ENCODE assay signal across 27 cellular contexts in genomic region chr18:79206444-79206843, GRCh38.
DNase-seq lines count a peak whose midpoint lies in the region; ATAC-seq, FAIRE-seq and TF ChIP-seq lines count a peak whose summit lies in the region.
"Had no signal": no experiment of that assay in that cellular context is flagged by ENCODE, and none has a peak within 500 bp of the region (broad histone marks: within the 10 kb centered on the region; RNA-seq: fewer than 3 reads in every experiment).

No MANE protein-coding gene starts in this region.

- TF ChIP-seq EP300 in A549 (IDR thresholded peaks at IDR 0.05), result no peak

- H3K4me1 Mint-ChIP-seq in nephron progenitor cell, result no peaks in the 10 kb centered on the region

- no peak for DNase-seq in A549 (ENCODE audit: low read depth in 1 of 2, low spot score in 1 of 2)
- no peak for DNase-seq in nephron progenitor cell
- no peak for DNase-seq in COR-L47 (lab: John Stamatoyannopoulos, UW)
- DNase-seq: ACHN; BE2C; C1 segment of cervical spinal cord; Caco-2; Calu3; CD4-positive, alpha-beta memory T cell; CD4-positive, CD25-positive, alpha-beta regulatory T cell; CD8-positive, alpha-beta memory T cell; DMS 273 treated with DMSO at 0.1 percent for 48 hours; DMS153; DMS53; DMS79; DND-41; EL; GDM1 had no signal

- peak overlapping the region; percentile 69 for H3K27ac Mint-ChIP-seq in nephron progenitor cell
- H3K27ac Mint-ChIP-seq: CD14-positive monocyte had no signal

- H3K4me1 ChIP-seq in A549 (no peaks in the 10 kb centered on the region), HEK293 (ENCODE audit: control insufficient read depth, insufficient read depth, low read length) (no peaks in the 10 kb centered on the region)
- H3K4me1 ChIP-seq: BE2C, BLaER1, Caco-2 had no signal

- H3K36me3 Mint-ChIP-seq in nephron progenitor cell (ENCODE audit: low read depth), result peaks cover 16% of the 10 kb centered on the region

- CTCF ChIA-PET in A549 (lab: Yijun Ruan, JAX) (no interaction called here), HEK293 (lab: Yijun Ruan, JAX) (no interaction called here)

- H3K36me3 ChIP-seq in HEK293 (ENCODE audit: control insufficient read depth in 2 of 2, insufficient read depth in 1 of 2, low read length in 2 of 2), result peaks cover 4 to 11% of the 10 kb centered on the region in 2 experiments; a peak in 2 of 3 replicates
- H3K36me3 ChIP-seq: BE2C had no signal

- no peak overlapping the region for H3K4me2 ChIP-seq in A549
- H3K4me2 ChIP-seq: BLaER1 had no signal

- no peak for TF ChIP-seq RAD21 in A549 (conservative IDR thresholded peaks at IDR 0.05 in 1 of 2, IDR thresholded peaks at IDR 0.05 in 1 of 2)

- H3K27me3 Mint-ChIP-seq in nephron progenitor cell (ENCODE audit: low read depth, poor library complexity), result peaks cover 8% of the 10 kb centered on the region
- H3K27me3 Mint-ChIP-seq: CD4-positive, alpha-beta memory T cell; CD4-positive, CD25-positive, alpha-beta regulatory T cell; CD8-positive, alpha-beta memory T cell had no signal

- TF ChIP-seq CTCF in A549 (IDR thresholded peaks at IDR 0.05) (no peak), HEK293 (tag by site-specific recombination; IDR thresholded peaks at IDR 0.05) (no peak), nephron progenitor cell (IDR thresholded peaks at IDR 0.05) (no peak)

- H3K4me3 Mint-ChIP-seq in nephron progenitor cell, result no peak overlapping the region
- H3K4me3 Mint-ChIP-seq: CD14-positive monocyte; CD4-positive, alpha-beta memory T cell; CD4-positive, CD25-positive, alpha-beta regulatory T cell; CD8-positive, alpha-beta memory T cell had no signal

- no peaks in the 10 kb centered on the region for H3K9me3 Mint-ChIP-seq in nephron progenitor cell
- H3K9me3 Mint-ChIP-seq: CD14-positive monocyte; CD4-positive, alpha-beta memory T cell; CD4-positive, CD25-positive, alpha-beta regulatory T cell; CD8-positive, alpha-beta memory T cell had no signal

- no peak for TF ChIP-seq POLR2A in A549 (IDR thresholded peaks at IDR 0.05; ENCODE audit: low read length)

- POLR2A ChIA-PET in A549 (lab: Yijun Ruan, JAX), result no interaction called here
- POLR2A ChIA-PET in HEK293 (lab: Yijun Ruan, JAX), result no interaction called here

- 75% methylated on average over 4 of the region's 4 CpGs for WGBS in A549 (ENCODE audit: missing lambda C conversion rate)

- H3K4me3 ChIP-seq in A549 (no peak overlapping the region), HEK293 (ENCODE audit: low read depth, low read length) (no peak overlapping the region)
- H3K4me3 ChIP-seq: BLaER1, GM12878 had no signal

- FAIRE-seq in A549 (lab: Jason Lieb, UNC), result no peak
- FAIRE-seq: GM12878, GM12892, GM18507, GM19239 had no signal

- H3K27ac ChIP-seq in A549 (no peak overlapping the region), HEK293 (ENCODE audit: extremely low read depth, low read depth, low read length) (no peak overlapping the region)
- H3K27ac ChIP-seq: 22Rv1, BLaER1 had no signal

- ATAC-seq in A549 (no peak), GM21786 (IDR thresholded peaks at IDR 0.05; ENCODE audit: unreplicated experiment) (no peak)
- ATAC-seq: GM12878 had no signal

- no peaks in the 10 kb centered on the region for H3K9me3 ChIP-seq in A549
- H3K9me3 ChIP-seq in HEK293 (ENCODE audit: control insufficient read depth, insufficient read depth, low read depth, low read length), result no peaks in the 10 kb centered on the region
- H3K9me3 ChIP-seq: BE2C, BLaER1, Caco-2 had no signal

TF ChIP-seq in A549, 52 proteins besides CTCF, POLR2A, EP300 and RAD21:
- TF ChIP-seq ZC3H11A (IDR thresholded peaks at IDR 0.05) (peak; percentile 26; the same call in 1 of the 2 replicates), CHD4 (IDR thresholded peaks at IDR 0.05; ENCODE audit: borderline replicate concordance) (no peak), FOXS1 (CRISPR knock-in tag; IDR thresholded peaks at IDR 0.05) (no peak), TP53 (CRISPR knock-in tag; IDR thresholded peaks at IDR 0.05) (no peak)
- TF ChIP-seq, protein P1, sequence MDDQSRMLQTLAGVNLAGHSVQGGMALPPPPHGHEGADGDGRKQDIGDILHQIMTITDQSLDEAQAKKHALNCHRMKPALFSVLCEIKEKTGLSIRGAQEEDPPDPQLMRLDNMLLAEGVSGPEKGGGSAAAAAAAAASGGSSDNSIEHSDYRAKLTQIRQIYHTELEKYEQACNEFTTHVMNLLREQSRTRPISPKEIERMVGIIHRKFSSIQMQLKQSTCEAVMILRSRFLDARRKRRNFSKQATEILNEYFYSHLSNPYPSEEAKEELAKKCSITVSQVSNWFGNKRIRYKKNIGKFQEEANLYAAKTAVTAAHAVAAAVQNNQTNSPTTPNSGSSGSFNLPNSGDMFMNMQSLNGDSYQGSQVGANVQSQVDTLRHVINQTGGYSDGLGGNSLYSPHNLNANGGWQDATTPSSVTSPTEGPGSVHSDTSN (IDR thresholded peaks at IDR 0.05), result no peak

TF ChIP-seq in HEK293, 187 proteins besides CTCF, POLR2A, EP300 and RAD21 (continues in another document):
- TF ChIP-seq ZNF18 (tag by site-specific recombination; IDR thresholded peaks at IDR 0.05) (no peak), ZNF707 (tag by site-specific recombination; IDR thresholded peaks at IDR 0.05) (no peak), ZNF488 (tag by site-specific recombination; IDR thresholded peaks at IDR 0.05) (no peak), PRDM10 (tag by site-specific recombination; IDR thresholded peaks at IDR 0.05) (no peak), ZNF426 (tag by site-specific recombination; IDR thresholded peaks at IDR 0.05) (peak; percentile 55)
- TF ChIP-seq, protein P2, sequence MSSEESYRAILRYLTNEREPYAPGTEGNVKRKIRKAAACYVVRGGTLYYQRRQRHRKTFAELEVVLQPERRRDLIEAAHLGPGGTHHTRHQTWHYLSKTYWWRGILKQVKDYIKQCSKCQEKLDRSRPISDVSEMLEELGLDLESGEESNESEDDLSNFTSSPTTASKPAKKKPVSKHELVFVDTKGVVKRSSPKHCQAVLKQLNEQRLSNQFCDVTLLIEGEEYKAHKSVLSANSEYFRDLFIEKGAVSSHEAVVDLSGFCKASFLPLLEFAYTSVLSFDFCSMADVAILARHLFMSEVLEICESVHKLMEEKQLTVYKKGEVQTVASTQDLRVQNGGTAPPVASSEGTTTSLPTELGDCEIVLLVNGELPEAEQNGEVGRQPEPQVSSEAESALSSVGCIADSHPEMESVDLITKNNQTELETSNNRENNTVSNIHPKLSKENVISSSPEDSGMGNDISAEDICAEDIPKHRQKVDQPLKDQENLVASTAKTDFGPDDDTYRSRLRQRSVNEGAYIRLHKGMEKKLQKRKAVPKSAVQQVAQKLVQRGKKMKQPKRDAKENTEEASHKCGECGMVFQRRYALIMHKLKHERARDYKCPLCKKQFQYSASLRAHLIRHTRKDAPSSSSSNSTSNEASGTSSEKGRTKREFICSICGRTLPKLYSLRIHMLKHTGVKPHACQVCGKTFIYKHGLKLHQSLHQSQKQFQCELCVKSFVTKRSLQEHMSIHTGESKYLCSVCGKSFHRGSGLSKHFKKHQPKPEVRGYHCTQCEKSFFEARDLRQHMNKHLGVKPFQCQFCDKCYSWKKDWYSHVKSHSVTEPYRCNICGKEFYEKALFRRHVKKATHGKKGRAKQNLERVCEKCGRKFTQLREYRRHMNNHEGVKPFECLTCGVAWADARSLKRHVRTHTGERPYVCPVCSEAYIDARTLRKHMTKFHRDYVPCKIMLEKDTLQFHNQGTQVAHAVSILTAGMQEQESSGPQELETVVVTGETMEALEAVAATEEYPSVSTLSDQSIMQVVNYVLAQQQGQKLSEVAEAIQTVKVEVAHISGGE (tag by site-specific recombination; conservative IDR thresholded peaks at IDR 0.05; ENCODE audit: low read depth), result peak; percentile 50; the same call in 1 of the 2 replicates
